ENCODE assay signal across 11 cellular contexts in genomic region chr17:59761385-59762021, GRCh38. TPM values are rescaled to one million over a fixed set of nuclear protein-coding genes. Genes with fewer than 3 reads are reported as not detected.
DNase-seq lines count a peak whose midpoint lies in the region; ATAC-seq and TF ChIP-seq lines count a peak whose summit lies in the region.
"Had no signal": no experiment of that assay in that cellular context is flagged by ENCODE, and none has a peak within 500 bp of the region (broad histone marks: within the 10 kb centered on the region; RNA-seq: fewer than 3 reads in every experiment).

No MANE protein-coding gene starts in this region.

- no peak for TF ChIP-seq CTCF in transverse colon (IDR thresholded peaks at IDR 0.05)

- DNase-seq in activated naive CD4-positive, alpha-beta T cell (lab: John Stamatoyannopoulos, UW), result no peak
- DNase-seq in adipocyte (ENCODE audit: low read depth), result peak; percentile 73
- peak; percentile 63 for DNase-seq in kidney glomerular epithelial cell (lab: John Stamatoyannopoulos, UW)
- DNase-seq in transverse colon, result no peak
- no peak for DNase-seq in NCI-H2171 treated with DMSO at 0.1 percent for 48 hours (lab: John Stamatoyannopoulos, UW)
- DNase-seq: effector CD8-positive, alpha-beta T cell; MV-4-11; psoas muscle had no signal

- H3K36me3 ChIP-seq in adipocyte (ENCODE audit: control insufficient read depth, insufficient read depth, low read length, severe bottlenecking) (peaks cover 17% of the 10 kb centered on the region), transverse colon (peaks cover 0 to 17% (median 2%) of the 10 kb centered on the region in 4 donors)

- intact Hi-C loops in transverse colon (cut with DNase I; ENCODE audit: low total_unique reads), result no loop called here

- peak overlapping the region; percentile 11 for H3K9ac ChIP-seq in adipocyte (ENCODE audit: low read length)

- H3K27ac ChIP-seq in transverse colon, result peak overlapping the region; percentile 26 to 53 (median 36)
- H3K27ac ChIP-seq: psoas muscle had no signal

- ATAC-seq in GM19035 (IDR thresholded peaks at IDR 0.05; ENCODE audit: unreplicated experiment) (no peak), GM21423 (IDR thresholded peaks at IDR 0.05; ENCODE audit: unreplicated experiment) (no peak)
- ATAC-seq: psoas muscle had no signal

- H3K27ac Mint-ChIP-seq in activated naive CD4-positive, alpha-beta T cell treated with anti-CD3 and anti-CD28 coated beads, Interleukin-2, amount 50 U/mL, for 24 hours, result peak overlapping the region; percentile 100

- no peak for TF ChIP-seq POLR2A in transverse colon (IDR thresholded peaks at IDR 0.05)

- H3K4me1 ChIP-seq in adipocyte (ENCODE audit: control insufficient read depth, insufficient read depth, low read length) (peaks cover 40% of the 10 kb centered on the region), transverse colon (peaks cover 0 to 18% (median 1%) of the 10 kb centered on the region in 4 donors)

- peaks cover 25% of the 10 kb centered on the region for H3K36me3 Mint-ChIP-seq in activated naive CD4-positive, alpha-beta T cell treated with anti-CD3 and anti-CD28 coated beads, Interleukin-2, amount 50 U/mL, for 24 hours

- H3K4me3 ChIP-seq in adipocyte (ENCODE audit: low read length) (no peak overlapping the region), transverse colon (no peak overlapping the region)
- H3K4me3 ChIP-seq: psoas muscle had no signal

- TF ChIP-seq EP300 in transverse colon (IDR thresholded peaks at IDR 0.05; ENCODE audit: low read depth), result no peak

- 49 to 69% methylated on average over 2 to 3 of the region's 3 CpGs for WGBS in transverse colon (ENCODE audit: low coverage in 1 of 2), 2 donors

- H3K4me3 Mint-ChIP-seq in activated naive CD4-positive, alpha-beta T cell treated with anti-CD3 and anti-CD28 coated beads, Interleukin-2, amount 50 U/mL, for 24 hours, result peak overlapping the region; percentile 82

- H3K9me3 ChIP-seq in adipocyte (ENCODE audit: control insufficient read depth, low read length) (peaks cover 4% of the 10 kb centered on the region), transverse colon (no peaks in the 10 kb centered on the region)
- H3K9me3 ChIP-seq: psoas muscle had no signal

- H3K9me3 Mint-ChIP-seq in activated naive CD4-positive, alpha-beta T cell treated with anti-CD3 and anti-CD28 coated beads, Interleukin-2, amount 50 U/mL, for 24 hours, result no peaks in the 10 kb centered on the region

- in situ Hi-C loops in transverse colon (cut with MboI; ENCODE audit: low pct_ligation_motif_present in 1 of 4, low pct_unique_long_range_greater_than_20kb in 1 of 4, low sequenced_read_pairs in 3 of 4), result no loop called here

- H3K4me1 Mint-ChIP-seq in activated naive CD4-positive, alpha-beta T cell treated with anti-CD3 and anti-CD28 coated beads, Interleukin-2, amount 50 U/mL, for 24 hours, result peaks cover 71% of the 10 kb centered on the region

- no peaks in the 10 kb centered on the region for H3K27me3 ChIP-seq in adipocyte (replicated peaks; ENCODE audit: control insufficient read depth, insufficient read depth, low read length)
- no peaks in the 10 kb centered on the region for H3K27me3 ChIP-seq in transverse colon

- no peaks in the 10 kb centered on the region for H3K27me3 Mint-ChIP-seq in activated naive CD4-positive, alpha-beta T cell treated with anti-CD3 and anti-CD28 coated beads, Interleukin-2, amount 50 U/mL, for 24 hours

RNA-seq across cellular contexts. Expression of gene VMP1, which starts 54.0 kb away (rescaled TPM):
- 100 to 1,000 TPM; 136 to 547 (median 339) TPM for total RNA-seq in transverse colon

RNA-seq across cellular contexts. Expression of gene PTRH2, which starts 54.3 kb away (rescaled TPM):
- 10 to 100 TPM; 14.5 to 33.7 (median 20.0) TPM for total RNA-seq in transverse colon

Comparison
In these comparisons a context has a peak if more than half of its experiments do, and no peak if none do; other contexts are left out.
1. DNase-seq: peak in adipocyte (single experiment) and kidney glomerular epithelial cell (single experiment); none in activated naive CD4-positive, alpha-beta T cell (0 of 4), transverse colon (single experiment) and NCI-H2171 treated with DMSO at 0.1 percent for 48 hours (single experiment).